ENCODE assay signal across 7 cellular contexts in the genomic region with DNA sequence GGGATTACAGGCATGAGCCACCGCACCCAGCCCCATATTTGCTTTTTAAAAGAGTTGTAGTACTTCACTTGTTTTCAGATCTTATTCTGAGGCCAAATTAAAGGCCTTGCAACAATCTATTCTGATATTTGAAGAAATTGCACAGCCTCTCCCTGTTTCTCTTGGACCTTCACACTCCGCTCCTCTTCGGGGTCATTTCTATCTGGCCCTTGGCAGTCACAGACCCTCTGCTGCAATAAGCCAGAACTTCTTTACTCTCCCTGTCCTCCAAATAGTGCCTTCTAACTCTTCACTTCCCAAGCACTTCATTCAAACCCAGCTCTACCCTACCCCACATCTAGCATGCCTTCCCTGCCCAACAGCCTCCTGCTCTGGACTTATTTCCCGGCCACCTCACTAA.
"Had no signal": no experiment of that assay in that cellular context is flagged by ENCODE, and none has a peak within 500 bp of the region (broad histone marks: within the 10 kb centered on the region; RNA-seq: fewer than 3 reads in every experiment).

No MANE protein-coding gene starts in this region.

- H2AFZ ChIP-seq: GM23248 had no signal

- H3K4me3 ChIP-seq: GM23248 had no signal

- ATAC-seq: HepG2 had no signal

- H3K9ac ChIP-seq: GM23248 had no signal

- H3K27ac ChIP-seq: GM23248, HL-60 had no signal

- DNase-seq: GM23248, GOT3, H9, HCEC 1CT, KBM-7 had no signal
